In the genomic region with DNA sequence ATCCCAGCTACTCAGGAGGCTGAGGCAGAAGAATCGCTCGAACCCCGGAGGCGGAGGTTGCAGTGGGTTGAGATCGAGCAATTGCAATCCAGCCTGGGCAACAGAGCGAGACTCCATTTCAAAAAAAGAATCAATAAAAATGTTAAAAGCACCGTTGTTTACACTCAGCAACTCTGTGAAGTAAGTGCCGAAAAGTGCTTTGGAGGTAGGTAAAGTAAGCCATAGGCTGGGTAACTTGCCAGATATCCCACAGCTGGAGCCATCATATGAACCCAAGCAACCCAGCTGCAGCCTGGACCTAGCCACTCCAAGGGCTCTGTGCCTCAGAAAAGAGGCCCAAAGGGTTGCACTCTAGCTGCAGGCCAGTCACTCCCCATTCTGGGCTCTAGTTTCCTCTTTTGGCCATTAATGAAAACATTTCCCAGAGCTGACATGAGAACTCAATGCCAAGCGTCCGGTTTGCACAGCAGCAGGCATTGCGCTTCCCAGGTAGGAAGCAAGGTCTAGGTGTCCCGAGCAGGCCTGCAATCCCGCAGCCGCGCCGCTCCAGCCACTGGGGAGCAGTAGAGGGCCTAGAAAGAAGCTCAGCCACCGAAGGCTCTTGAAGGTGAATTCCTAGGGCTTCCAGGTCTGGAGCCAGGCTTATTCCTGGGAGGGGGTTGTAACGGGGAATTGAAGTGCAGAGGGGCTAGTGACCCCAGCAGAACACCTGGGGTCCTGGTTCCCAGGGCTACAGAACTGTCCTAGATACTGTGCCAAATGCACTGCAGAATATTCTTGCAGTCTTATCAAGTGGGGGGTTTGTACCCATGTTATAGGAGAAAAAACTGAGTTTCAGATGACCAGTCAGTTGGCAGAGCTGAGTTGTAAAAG, we compare ENCODE assay signal across 2 cellular contexts.
TF ChIP-seq lines count a peak whose summit lies in the region.

No MANE protein-coding gene starts in this region.

TF ChIP-seq in WTC11, 78 proteins besides CTCF, POLR2A, EP300 and RAD21 (continued from another document and continues in another):
- TF ChIP-seq, protein P1, sequence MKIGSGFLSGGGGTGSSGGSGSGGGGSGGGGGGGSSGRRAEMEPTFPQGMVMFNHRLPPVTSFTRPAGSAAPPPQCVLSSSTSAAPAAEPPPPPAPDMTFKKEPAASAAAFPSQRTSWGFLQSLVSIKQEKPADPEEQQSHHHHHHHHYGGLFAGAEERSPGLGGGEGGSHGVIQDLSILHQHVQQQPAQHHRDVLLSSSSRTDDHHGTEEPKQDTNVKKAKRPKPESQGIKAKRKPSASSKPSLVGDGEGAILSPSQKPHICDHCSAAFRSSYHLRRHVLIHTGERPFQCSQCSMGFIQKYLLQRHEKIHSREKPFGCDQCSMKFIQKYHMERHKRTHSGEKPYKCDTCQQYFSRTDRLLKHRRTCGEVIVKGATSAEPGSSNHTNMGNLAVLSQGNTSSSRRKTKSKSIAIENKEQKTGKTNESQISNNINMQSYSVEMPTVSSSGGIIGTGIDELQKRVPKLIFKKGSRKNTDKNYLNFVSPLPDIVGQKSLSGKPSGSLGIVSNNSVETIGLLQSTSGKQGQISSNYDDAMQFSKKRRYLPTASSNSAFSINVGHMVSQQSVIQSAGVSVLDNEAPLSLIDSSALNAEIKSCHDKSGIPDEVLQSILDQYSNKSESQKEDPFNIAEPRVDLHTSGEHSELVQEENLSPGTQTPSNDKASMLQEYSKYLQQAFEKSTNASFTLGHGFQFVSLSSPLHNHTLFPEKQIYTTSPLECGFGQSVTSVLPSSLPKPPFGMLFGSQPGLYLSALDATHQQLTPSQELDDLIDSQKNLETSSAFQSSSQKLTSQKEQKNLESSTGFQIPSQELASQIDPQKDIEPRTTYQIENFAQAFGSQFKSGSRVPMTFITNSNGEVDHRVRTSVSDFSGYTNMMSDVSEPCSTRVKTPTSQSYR (CRISPR knock-in tag; IDR thresholded peaks at IDR 0.05): no peak
- TF ChIP-seq, protein P2, sequence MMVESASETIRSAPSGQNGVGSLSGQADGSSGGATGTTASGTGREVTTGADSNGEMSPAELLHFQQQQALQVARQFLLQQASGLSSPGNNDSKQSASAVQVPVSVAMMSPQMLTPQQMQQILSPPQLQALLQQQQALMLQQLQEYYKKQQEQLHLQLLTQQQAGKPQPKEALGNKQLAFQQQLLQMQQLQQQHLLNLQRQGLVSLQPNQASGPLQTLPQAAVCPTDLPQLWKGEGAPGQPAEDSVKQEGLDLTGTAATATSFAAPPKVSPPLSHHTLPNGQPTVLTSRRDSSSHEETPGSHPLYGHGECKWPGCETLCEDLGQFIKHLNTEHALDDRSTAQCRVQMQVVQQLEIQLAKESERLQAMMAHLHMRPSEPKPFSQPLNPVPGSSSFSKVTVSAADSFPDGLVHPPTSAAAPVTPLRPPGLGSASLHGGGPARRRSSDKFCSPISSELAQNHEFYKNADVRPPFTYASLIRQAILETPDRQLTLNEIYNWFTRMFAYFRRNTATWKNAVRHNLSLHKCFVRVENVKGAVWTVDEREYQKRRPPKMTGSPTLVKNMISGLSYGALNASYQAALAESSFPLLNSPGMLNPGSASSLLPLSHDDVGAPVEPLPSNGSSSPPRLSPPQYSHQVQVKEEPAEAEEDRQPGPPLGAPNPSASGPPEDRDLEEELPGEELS (CRISPR knock-in tag; IDR thresholded peaks at IDR 0.05): no peak
- TF ChIP-seq, protein P3, sequence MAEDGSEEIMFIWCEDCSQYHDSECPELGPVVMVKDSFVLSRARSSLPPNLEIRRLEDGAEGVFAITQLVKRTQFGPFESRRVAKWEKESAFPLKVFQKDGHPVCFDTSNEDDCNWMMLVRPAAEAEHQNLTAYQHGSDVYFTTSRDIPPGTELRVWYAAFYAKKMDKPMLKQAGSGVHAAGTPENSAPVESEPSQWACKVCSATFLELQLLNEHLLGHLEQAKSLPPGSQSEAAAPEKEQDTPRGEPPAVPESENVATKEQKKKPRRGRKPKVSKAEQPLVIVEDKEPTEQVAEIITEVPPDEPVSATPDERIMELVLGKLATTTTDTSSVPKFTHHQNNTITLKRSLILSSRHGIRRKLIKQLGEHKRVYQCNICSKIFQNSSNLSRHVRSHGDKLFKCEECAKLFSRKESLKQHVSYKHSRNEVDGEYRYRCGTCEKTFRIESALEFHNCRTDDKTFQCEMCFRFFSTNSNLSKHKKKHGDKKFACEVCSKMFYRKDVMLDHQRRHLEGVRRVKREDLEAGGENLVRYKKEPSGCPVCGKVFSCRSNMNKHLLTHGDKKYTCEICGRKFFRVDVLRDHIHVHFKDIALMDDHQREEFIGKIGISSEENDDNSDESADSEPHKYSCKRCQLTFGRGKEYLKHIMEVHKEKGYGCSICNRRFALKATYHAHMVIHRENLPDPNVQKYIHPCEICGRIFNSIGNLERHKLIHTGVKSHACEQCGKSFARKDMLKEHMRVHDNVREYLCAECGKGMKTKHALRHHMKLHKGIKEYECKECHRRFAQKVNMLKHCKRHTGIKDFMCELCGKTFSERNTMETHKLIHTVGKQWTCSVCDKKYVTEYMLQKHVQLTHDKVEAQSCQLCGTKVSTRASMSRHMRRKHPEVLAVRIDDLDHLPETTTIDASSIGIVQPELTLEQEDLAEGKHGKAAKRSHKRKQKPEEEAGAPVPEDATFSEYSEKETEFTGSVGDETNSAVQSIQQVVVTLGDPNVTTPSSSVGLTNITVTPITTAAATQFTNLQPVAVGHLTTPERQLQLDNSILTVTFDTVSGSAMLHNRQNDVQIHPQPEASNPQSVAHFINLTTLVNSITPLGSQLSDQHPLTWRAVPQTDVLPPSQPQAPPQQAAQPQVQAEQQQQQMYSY (CRISPR knock-in tag; IDR thresholded peaks at IDR 0.05): no peak
- no peak for TF ChIP-seq NR1H2 (CRISPR knock-in tag; IDR thresholded peaks at IDR 0.05)
- TF ChIP-seq, protein P4, sequence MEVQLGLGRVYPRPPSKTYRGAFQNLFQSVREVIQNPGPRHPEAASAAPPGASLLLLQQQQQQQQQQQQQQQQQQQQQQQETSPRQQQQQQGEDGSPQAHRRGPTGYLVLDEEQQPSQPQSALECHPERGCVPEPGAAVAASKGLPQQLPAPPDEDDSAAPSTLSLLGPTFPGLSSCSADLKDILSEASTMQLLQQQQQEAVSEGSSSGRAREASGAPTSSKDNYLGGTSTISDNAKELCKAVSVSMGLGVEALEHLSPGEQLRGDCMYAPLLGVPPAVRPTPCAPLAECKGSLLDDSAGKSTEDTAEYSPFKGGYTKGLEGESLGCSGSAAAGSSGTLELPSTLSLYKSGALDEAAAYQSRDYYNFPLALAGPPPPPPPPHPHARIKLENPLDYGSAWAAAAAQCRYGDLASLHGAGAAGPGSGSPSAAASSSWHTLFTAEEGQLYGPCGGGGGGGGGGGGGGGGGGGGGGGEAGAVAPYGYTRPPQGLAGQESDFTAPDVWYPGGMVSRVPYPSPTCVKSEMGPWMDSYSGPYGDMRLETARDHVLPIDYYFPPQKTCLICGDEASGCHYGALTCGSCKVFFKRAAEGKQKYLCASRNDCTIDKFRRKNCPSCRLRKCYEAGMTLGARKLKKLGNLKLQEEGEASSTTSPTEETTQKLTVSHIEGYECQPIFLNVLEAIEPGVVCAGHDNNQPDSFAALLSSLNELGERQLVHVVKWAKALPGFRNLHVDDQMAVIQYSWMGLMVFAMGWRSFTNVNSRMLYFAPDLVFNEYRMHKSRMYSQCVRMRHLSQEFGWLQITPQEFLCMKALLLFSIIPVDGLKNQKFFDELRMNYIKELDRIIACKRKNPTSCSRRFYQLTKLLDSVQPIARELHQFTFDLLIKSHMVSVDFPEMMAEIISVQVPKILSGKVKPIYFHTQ (CRISPR knock-in tag; IDR thresholded peaks at IDR 0.05): peak; percentile 95

TF ChIP-seq in liver, 16 proteins besides CTCF, POLR2A, EP300 and RAD21 (continued from another document):
- TF ChIP-seq, protein P5, sequence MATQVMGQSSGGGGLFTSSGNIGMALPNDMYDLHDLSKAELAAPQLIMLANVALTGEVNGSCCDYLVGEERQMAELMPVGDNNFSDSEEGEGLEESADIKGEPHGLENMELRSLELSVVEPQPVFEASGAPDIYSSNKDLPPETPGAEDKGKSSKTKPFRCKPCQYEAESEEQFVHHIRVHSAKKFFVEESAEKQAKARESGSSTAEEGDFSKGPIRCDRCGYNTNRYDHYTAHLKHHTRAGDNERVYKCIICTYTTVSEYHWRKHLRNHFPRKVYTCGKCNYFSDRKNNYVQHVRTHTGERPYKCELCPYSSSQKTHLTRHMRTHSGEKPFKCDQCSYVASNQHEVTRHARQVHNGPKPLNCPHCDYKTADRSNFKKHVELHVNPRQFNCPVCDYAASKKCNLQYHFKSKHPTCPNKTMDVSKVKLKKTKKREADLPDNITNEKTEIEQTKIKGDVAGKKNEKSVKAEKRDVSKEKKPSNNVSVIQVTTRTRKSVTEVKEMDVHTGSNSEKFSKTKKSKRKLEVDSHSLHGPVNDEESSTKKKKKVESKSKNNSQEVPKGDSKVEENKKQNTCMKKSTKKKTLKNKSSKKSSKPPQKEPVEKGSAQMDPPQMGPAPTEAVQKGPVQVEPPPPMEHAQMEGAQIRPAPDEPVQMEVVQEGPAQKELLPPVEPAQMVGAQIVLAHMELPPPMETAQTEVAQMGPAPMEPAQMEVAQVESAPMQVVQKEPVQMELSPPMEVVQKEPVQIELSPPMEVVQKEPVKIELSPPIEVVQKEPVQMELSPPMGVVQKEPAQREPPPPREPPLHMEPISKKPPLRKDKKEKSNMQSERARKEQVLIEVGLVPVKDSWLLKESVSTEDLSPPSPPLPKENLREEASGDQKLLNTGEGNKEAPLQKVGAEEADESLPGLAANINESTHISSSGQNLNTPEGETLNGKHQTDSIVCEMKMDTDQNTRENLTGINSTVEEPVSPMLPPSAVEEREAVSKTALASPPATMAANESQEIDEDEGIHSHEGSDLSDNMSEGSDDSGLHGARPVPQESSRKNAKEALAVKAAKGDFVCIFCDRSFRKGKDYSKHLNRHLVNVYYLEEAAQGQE (IDR thresholded peaks at IDR 0.05): no peak
- TF ChIP-seq, protein P6, sequence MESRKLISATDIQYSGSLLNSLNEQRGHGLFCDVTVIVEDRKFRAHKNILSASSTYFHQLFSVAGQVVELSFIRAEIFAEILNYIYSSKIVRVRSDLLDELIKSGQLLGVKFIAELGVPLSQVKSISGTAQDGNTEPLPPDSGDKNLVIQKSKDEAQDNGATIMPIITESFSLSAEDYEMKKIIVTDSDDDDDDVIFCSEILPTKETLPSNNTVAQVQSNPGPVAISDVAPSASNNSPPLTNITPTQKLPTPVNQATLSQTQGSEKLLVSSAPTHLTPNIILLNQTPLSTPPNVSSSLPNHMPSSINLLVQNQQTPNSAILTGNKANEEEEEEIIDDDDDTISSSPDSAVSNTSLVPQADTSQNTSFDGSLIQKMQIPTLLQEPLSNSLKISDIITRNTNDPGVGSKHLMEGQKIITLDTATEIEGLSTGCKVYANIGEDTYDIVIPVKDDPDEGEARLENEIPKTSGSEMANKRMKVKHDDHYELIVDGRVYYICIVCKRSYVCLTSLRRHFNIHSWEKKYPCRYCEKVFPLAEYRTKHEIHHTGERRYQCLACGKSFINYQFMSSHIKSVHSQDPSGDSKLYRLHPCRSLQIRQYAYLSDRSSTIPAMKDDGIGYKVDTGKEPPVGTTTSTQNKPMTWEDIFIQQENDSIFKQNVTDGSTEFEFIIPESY (IDR thresholded peaks at IDR 0.05): no peak
- TF ChIP-seq YY1 (IDR thresholded peaks at IDR 0.05) (no peak), TAF1 (conservative IDR thresholded peaks at IDR 0.05) (no peak), RXRA (IDR thresholded peaks at IDR 0.05) (no peak), SP1 (IDR thresholded peaks at IDR 0.05) (no peak), JUND (IDR thresholded peaks at IDR 0.05) (no peak)
